ENCODE assay signal across 1 cellular context in the genomic region with DNA sequence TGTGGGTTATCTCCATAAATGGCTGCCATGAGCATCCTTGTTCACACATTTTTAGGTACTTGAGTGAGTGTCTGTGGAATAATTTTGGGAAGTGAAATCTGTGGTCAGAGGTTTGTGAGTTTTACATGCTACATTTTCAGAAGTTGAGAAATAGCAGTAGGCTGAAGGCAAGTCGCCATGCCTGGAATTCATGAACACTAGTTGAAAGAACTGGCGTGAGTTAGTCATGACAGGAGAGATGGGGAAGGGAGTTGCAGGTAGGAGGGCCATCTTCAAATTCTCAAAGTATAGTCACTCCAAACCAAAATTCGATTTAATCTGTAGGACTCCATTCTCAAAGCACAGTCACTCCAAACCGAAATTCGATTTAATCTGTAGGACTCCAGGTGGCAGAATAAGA.
TF ChIP-seq lines count a peak whose summit lies in the region.

No MANE protein-coding gene starts in this region.

TF ChIP-seq in IMR-90, 13 proteins besides CTCF, POLR2A, EP300 and RAD21:
- TF ChIP-seq, protein P1, sequence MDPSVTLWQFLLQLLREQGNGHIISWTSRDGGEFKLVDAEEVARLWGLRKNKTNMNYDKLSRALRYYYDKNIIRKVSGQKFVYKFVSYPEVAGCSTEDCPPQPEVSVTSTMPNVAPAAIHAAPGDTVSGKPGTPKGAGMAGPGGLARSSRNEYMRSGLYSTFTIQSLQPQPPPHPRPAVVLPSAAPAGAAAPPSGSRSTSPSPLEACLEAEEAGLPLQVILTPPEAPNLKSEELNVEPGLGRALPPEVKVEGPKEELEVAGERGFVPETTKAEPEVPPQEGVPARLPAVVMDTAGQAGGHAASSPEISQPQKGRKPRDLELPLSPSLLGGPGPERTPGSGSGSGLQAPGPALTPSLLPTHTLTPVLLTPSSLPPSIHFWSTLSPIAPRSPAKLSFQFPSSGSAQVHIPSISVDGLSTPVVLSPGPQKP (IDR thresholded peaks at IDR 0.05; ENCODE audit: borderline replicate concordance, low read depth, low read length): no peak
- TF ChIP-seq FOS (IDR thresholded peaks at IDR 0.05; ENCODE audit: low read depth, low read length) (no peak), BHLHE40 (IDR thresholded peaks at IDR 0.05; ENCODE audit: low read depth, low read length) (no peak), SMC3 (IDR thresholded peaks at IDR 0.05; ENCODE audit: low read depth, low read length) (no peak), MAZ (IDR thresholded peaks at IDR 0.05; ENCODE audit: borderline replicate concordance, low read depth, low read length) (no peak), MAFK (IDR thresholded peaks at IDR 0.05; ENCODE audit: low read depth, low read length) (no peak), RFX5 (IDR thresholded peaks at IDR 0.05; ENCODE audit: low read depth, low read length) (no peak), RCOR1 (IDR thresholded peaks at IDR 0.05; ENCODE audit: insufficient replicate concordance, low read length) (no peak), CEBPB (IDR thresholded peaks at IDR 0.05; ENCODE audit: low read depth, low read length) (no peak), NFE2L2 (IDR thresholded peaks at IDR 0.05; ENCODE audit: low read depth, low read length) (no peak), MXI1 (IDR thresholded peaks at IDR 0.05; ENCODE audit: borderline replicate concordance, low read depth, low read length) (no peak), CHD1 (IDR thresholded peaks at IDR 0.05; ENCODE audit: low read depth, low read length) (no peak)
- TF ChIP-seq, protein P2, sequence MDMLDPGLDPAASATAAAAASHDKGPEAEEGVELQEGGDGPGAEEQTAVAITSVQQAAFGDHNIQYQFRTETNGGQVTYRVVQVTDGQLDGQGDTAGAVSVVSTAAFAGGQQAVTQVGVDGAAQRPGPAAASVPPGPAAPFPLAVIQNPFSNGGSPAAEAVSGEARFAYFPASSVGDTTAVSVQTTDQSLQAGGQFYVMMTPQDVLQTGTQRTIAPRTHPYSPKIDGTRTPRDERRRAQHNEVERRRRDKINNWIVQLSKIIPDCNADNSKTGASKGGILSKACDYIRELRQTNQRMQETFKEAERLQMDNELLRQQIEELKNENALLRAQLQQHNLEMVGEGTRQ (IDR thresholded peaks at IDR 0.05; ENCODE audit: low read depth, low read length): no peak
